8 cellular contexts compared by ENCODE assay signal in genomic region chr6:80003841-80004198, GRCh38. TPM values are rescaled to one million over a fixed set of nuclear protein-coding genes. Genes with fewer than 3 reads are reported as not detected.
DNase-seq lines count a peak whose midpoint lies in the region; ATAC-seq and TF ChIP-seq lines count a peak whose summit lies in the region.

No MANE protein-coding gene starts in this region.

- WGBS in liver = 4% methylated on average over 15 of the region's 15 CpGs

- H3K4me1 ChIP-seq in A673 (ENCODE audit: insufficient read depth, low read length, poor library complexity, severe bottlenecking) (peaks cover 3% of the 10 kb centered on the region), SJSA1 (replicated peaks) (peaks cover 19% of the 10 kb centered on the region), liver (ENCODE audit: control insufficient read depth in 4 of 4, insufficient read depth in 4 of 4, low read length in 3 of 4) (peaks cover 3 to 16% (median 10%) of the 10 kb centered on the region in 4 donors), subcutaneous abdominal adipose tissue (ENCODE audit: control insufficient read depth in 5 of 5, insufficient read depth in 5 of 5, low read length in 5 of 5) (peaks cover 0 to 16% (median 15%) of the 10 kb centered on the region in 5 donors)

- CTCF ChIA-PET in A673 (lab: Charles Lee) = interaction anchor here (0.8 kb wide), 1 partner anchor 54 kb away, joined by 4 read pairs; no protein-coding TSS in a partner anchor

- BruUV-seq in A673 (replicated peaks; lab: Mats Ljungman, UMichigan) = TSS peak; percentile 98

- intact Hi-C loops in A673 (cut with micrococcal nuclease; ENCODE audit: unreplicated experiment) = loop anchor here (2.0 kb wide), 1 partner anchor 57 kb away; the partner anchor contains the start of gene ELOVL4

- H3K27me3 ChIP-seq in A673 (replicated peaks; ENCODE audit: insufficient read depth, low read depth, low read length, poor library complexity) (no peaks in the 10 kb centered on the region), SJSA1 (replicated peaks) (no peaks in the 10 kb centered on the region; the same call in 1 of the 2 replicates), liver (ENCODE audit: control insufficient read depth in 4 of 4, insufficient read depth in 4 of 4, low read length in 3 of 4) (no peaks in the 10 kb centered on the region), subcutaneous abdominal adipose tissue (ENCODE audit: control insufficient read depth in 5 of 5, insufficient read depth in 4 of 5, low read length in 5 of 5) (no peaks in the 10 kb centered on the region)

- peak overlapping the region; percentile 33 to 76 for H3K9ac ChIP-seq in liver (ENCODE audit: low read depth in 1 of 2, low read length in 2 of 2)
- H3K9ac ChIP-seq in subcutaneous abdominal adipose tissue (ENCODE audit: low read length in 5 of 5) = peak overlapping the region; percentile 56 to 90 (median 77)

- no peak for DNase-seq in A673 (ENCODE audit: low spot score)
- no peak for DNase-seq in SJSA1 (ENCODE audit: low read depth in 1 of 2, low spot score in 2 of 2)
- DNase-seq in central memory CD4-positive, alpha-beta T cell = peak; percentile 59

- H3K36me3 ChIP-seq in A673 (ENCODE audit: insufficient read depth, low read length, poor library complexity, severe bottlenecking) = peaks cover 26% of the 10 kb centered on the region
- H3K36me3 ChIP-seq in SJSA1 = peaks cover 30% of the 10 kb centered on the region
- H3K36me3 ChIP-seq in liver (ENCODE audit: control insufficient read depth in 4 of 4, insufficient read depth in 3 of 4, low read depth in 1 of 4, low read length in 3 of 4) = no peaks in the 10 kb centered on the region
- H3K36me3 ChIP-seq in subcutaneous abdominal adipose tissue (ENCODE audit: control insufficient read depth in 5 of 5, insufficient read depth in 5 of 5, low read length in 5 of 5) = no peaks in the 10 kb centered on the region

- POLR2A ChIA-PET in A673 (lab: Charles Lee; ENCODE audit: low non-redundant PET) = no interaction called here

- H3K27ac ChIP-seq in A673 (ENCODE audit: low read depth, low read length, poor library complexity, severe bottlenecking) (peak overlapping the region; percentile 79), SJSA1 (peak overlapping the region; percentile 84), liver (ENCODE audit: low read depth in 1 of 2, low read length in 2 of 2) (peak overlapping the region; percentile 70 to 86), subcutaneous abdominal adipose tissue (ENCODE audit: low read depth, low read length) (peak overlapping the region; percentile 58)

- no peak for TF ChIP-seq CTCF in A673 (conservative IDR thresholded peaks at IDR 0.05; ENCODE audit: low read depth, low read length)
- no peak for TF ChIP-seq CTCF in liver (IDR thresholded peaks at IDR 0.05; ENCODE audit: low read depth, low read length, missing input control)

- H3K9me3 ChIP-seq in A673 (ENCODE audit: low read depth, low read length, poor library complexity, severe bottlenecking) = no peaks in the 10 kb centered on the region
- H3K9me3 ChIP-seq in SJSA1 (replicated peaks) = no peaks in the 10 kb centered on the region
- H3K9me3 ChIP-seq in liver (ENCODE audit: control insufficient read depth in 4 of 4, low read length in 3 of 4) = no peaks in the 10 kb centered on the region
- no peaks in the 10 kb centered on the region for H3K9me3 ChIP-seq in subcutaneous abdominal adipose tissue (ENCODE audit: control insufficient read depth in 5 of 5, low read length in 5 of 5)

- peak overlapping the region; percentile 89 for H3K4me3 ChIP-seq in A673 (ENCODE audit: low read depth, low read length, poor library complexity, severe bottlenecking)
- peak overlapping the region; percentile 56 for H3K4me3 ChIP-seq in SJSA1
- H3K4me3 ChIP-seq in liver (ENCODE audit: low read depth in 1 of 3, low read length in 3 of 3) = peak overlapping the region; percentile 65 to 81 (median 79)
- H3K4me3 ChIP-seq in subcutaneous abdominal adipose tissue (ENCODE audit: low read depth in 1 of 5, low read length in 5 of 5) = peak overlapping the region; percentile 72 to 96 (median 80)

- ATAC-seq in GM18511 (IDR thresholded peaks at IDR 0.05; ENCODE audit: unreplicated experiment) (peak; percentile 29), HG03457 (IDR thresholded peaks at IDR 0.05; ENCODE audit: unreplicated experiment) (peak; percentile 5), HG02840 (IDR thresholded peaks at IDR 0.05; ENCODE audit: low FRiP score, unreplicated experiment) (no peak)

- TF ChIP-seq RAD21 in liver (IDR thresholded peaks at IDR 0.05) = no peak

TF ChIP-seq in liver, 16 proteins besides CTCF, POLR2A, EP300 and RAD21:
- TF ChIP-seq EGR1 (IDR thresholded peaks at IDR 0.05; ENCODE audit: low read depth in 2 of 2) = no peak
- TF ChIP-seq FOXA2 (IDR thresholded peaks at IDR 0.05) = no peak
- TF ChIP-seq HNF4G (IDR thresholded peaks at IDR 0.05) = no peak
- no peak for TF ChIP-seq ZBTB33 (IDR thresholded peaks at IDR 0.05)
- TF ChIP-seq SP1 (IDR thresholded peaks at IDR 0.05) = no peak
- no peak for TF ChIP-seq REST (IDR thresholded peaks at IDR 0.05)
- TF ChIP-seq TAF1 (conservative IDR thresholded peaks at IDR 0.05) = no peak
- TF ChIP-seq RXRA (IDR thresholded peaks at IDR 0.05) = no peak
- TF ChIP-seq HNF4A (conservative IDR thresholded peaks at IDR 0.05) = no peak
- no peak for TF ChIP-seq YY1 (IDR thresholded peaks at IDR 0.05)
- TF ChIP-seq NR2F2 (IDR thresholded peaks at IDR 0.05) = no peak
- TF ChIP-seq JUND (IDR thresholded peaks at IDR 0.05) = no peak
- TF ChIP-seq FOXA1 (IDR thresholded peaks at IDR 0.05) = no peak
- TF ChIP-seq MAX (IDR thresholded peaks at IDR 0.05) = no peak
- TF ChIP-seq GABPA (IDR thresholded peaks at IDR 0.05 in 1 of 2, conservative IDR thresholded peaks at IDR 0.05 in 1 of 2) = no peak

RNA-seq across cellular contexts. Expression of gene TTK, which starts 0.6 kb away (rescaled TPM):
- total RNA-seq in A673 (2021) (57.4 and 62.5 TPM in 2 replicates), liver (10 to 100 TPM in 1 of 2 donors, under 1 TPM in 1; under 0.01 to 21.1 TPM)
- 82.3 and 112 TPM in 2 replicates for total RNA-seq in SJSA1 (2014; rRNA removed; shearing (Covaris generic))
- polyA plus RNA-seq in liver = under 1 TPM; 0.36 to 0.70 TPM

RNA-seq across cellular contexts. Expression of gene ELOVL4, which starts 56.5 kb away (rescaled TPM):
- 7.0 and 7.9 TPM in 2 replicates for total RNA-seq in A673 (2021)
- 1.2 and 1.3 TPM in 2 replicates for total RNA-seq in SJSA1 (2014; rRNA removed; shearing (Covaris generic))
- 1 to 10 TPM in 1 of 2 donors, not detected in 1; 2.1 TPM for total RNA-seq in liver
- polyA plus RNA-seq in liver = under 1 TPM; 0.07 to 0.09 TPM
